8 cellular contexts compared by ENCODE assay signal in the genomic region with DNA sequence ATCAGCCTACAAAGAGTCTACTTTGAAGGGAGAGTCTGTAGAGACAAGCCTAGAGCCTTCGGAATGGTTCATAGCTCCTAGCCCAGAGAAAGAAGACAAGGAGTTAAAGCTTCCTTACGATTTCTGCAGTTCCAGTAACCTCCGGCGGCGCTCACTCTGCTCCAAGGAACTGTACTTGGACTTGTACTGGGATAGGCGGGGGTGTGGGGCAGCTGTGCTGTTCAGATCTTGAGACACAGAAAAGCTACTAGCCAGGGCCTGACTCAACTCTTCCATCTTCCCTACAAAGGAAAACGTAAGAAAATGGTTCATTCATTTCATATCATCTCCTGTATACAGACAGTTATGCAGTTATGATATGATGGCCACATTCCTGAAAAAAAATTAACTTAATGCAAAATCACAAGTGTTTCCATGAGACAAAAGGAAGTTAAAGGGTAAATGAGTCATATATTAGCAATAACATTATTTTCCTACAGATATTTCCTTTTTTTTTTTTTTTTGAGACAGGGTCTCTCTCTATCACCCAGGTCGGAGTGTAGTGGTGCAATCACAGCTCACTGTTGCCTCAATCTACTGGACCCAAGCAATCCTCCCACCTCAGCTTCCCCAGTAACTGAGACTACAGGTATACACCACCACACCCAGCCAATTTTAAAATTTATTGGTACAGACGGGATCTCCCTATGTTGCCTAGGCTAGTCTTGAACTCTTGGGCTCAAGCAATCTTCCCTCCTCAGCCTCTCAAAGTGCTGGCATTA. TPM values are rescaled to one million over a fixed set of nuclear protein-coding genes. Genes with fewer than 3 reads are reported as not detected.
DNase-seq lines count a peak whose midpoint lies in the region; ATAC-seq and TF ChIP-seq lines count a peak whose summit lies in the region.

No MANE protein-coding gene starts in this region.

- no peaks in the 10 kb centered on the region for H3K9me3 ChIP-seq in CD4-positive, CD25-positive, alpha-beta regulatory T cell (ENCODE audit: control insufficient read depth in 2 of 2, low read length in 2 of 2)
- no peaks in the 10 kb centered on the region for H3K9me3 ChIP-seq in esophagus (ENCODE audit: control insufficient read depth in 2 of 2, insufficient read depth in 1 of 2, low read depth in 1 of 2, low read length in 1 of 2)
- no peaks in the 10 kb centered on the region for H3K9me3 ChIP-seq in neuronal stem cell (replicated peaks in 1 of 2; ENCODE audit: control insufficient read depth in 2 of 2, insufficient read depth in 1 of 2, low read depth in 1 of 2, low read length in 2 of 2)
- no peaks in the 10 kb centered on the region for H3K9me3 ChIP-seq in Caco-2

- CTCF ChIA-PET in RWPE1 (lab: Yijun Ruan, JAX) (interaction anchor here (0.9 kb wide), 1 partner anchor 63 kb away, joined by 3 read pairs; no protein-coding TSS in a partner anchor), Caco-2 (lab: Charles Lee) (no interaction called here)

- H3K27me3 Mint-ChIP-seq in CD4-positive, CD25-positive, alpha-beta regulatory T cell: no peaks in the 10 kb centered on the region
- no peaks in the 10 kb centered on the region for H3K27me3 Mint-ChIP-seq in Caco-2 (ENCODE audit: insufficient read depth, unreplicated experiment)

- H3K27ac ChIP-seq in CD4-positive, CD25-positive, alpha-beta regulatory T cell (ENCODE audit: insufficient read depth, low read length, poor library complexity, severe bottlenecking): no peak overlapping the region
- H3K27ac ChIP-seq in RWPE1: peak overlapping the region; percentile 79
- peak overlapping the region; percentile 81 to 84 for H3K27ac ChIP-seq in esophagus (ENCODE audit: low read depth in 2 of 2, low read length in 1 of 2)
- peak overlapping the region; percentile 10 for H3K27ac ChIP-seq in neuronal stem cell (replicated peaks; ENCODE audit: low read length)

- H2BK12ac ChIP-seq in neuronal stem cell (ENCODE audit: low read length): no peak overlapping the region

- H3K4me3 ChIP-seq in CD4-positive, CD25-positive, alpha-beta regulatory T cell (ENCODE audit: low read depth, low read length): no peak overlapping the region
- H3K4me3 ChIP-seq in esophagus (ENCODE audit: low read depth in 1 of 2, low read length in 2 of 2) (peak overlapping the region in 1 of 2 donors; percentile 11), neuronal stem cell (ENCODE audit: low read length in 2 of 2) (no peak overlapping the region), Caco-2 (ENCODE audit: low read depth, low read length) (no peak overlapping the region)

- peaks cover 7 to 37% (median 25%) of the 10 kb centered on the region in 4 donors for H3K4me1 Mint-ChIP-seq in CD4-positive, CD25-positive, alpha-beta regulatory T cell
- H3K4me1 Mint-ChIP-seq in Caco-2 (ENCODE audit: low read depth, unreplicated experiment): no peaks in the 10 kb centered on the region

- peak overlapping the region; percentile 29 to 69 (median 32) for H3K27ac Mint-ChIP-seq in CD4-positive, CD25-positive, alpha-beta regulatory T cell
- H3K27ac Mint-ChIP-seq in Caco-2 (ENCODE audit: unreplicated experiment): no peak overlapping the region

- H4K8ac ChIP-seq in neuronal stem cell (ENCODE audit: low read depth, low read length): no peak overlapping the region

- H3K18ac ChIP-seq in neuronal stem cell (ENCODE audit: low read length): no peak overlapping the region

- H3K4me3 Mint-ChIP-seq in CD4-positive, CD25-positive, alpha-beta regulatory T cell: peak overlapping the region in 3 of 4 donors; percentile 1 to 91 (median 26)
- no peak overlapping the region for H3K4me3 Mint-ChIP-seq in Caco-2 (ENCODE audit: unreplicated experiment)

- 23 to 44% methylated on average over 9 of the region's 9 CpGs for WGBS in esophagus, 2 donors
- no CpG with 5 or more reads among the region's 9 CpGs for WGBS in neuronal stem cell (ENCODE audit: extremely low coverage in 2 of 2, insufficient read length in 2 of 2, insufficient replicate concordance in 1 of 2), 2 donors

- H3K36me3 Mint-ChIP-seq in CD4-positive, CD25-positive, alpha-beta regulatory T cell: peaks cover 23% of the 10 kb centered on the region
- H3K36me3 Mint-ChIP-seq in Caco-2 (ENCODE audit: insufficient read depth, unreplicated experiment): peaks cover under 1% of the 10 kb centered on the region

- H3K27me3 ChIP-seq in CD4-positive, CD25-positive, alpha-beta regulatory T cell (ENCODE audit: control insufficient read depth, insufficient read depth, low read length): no peaks in the 10 kb centered on the region
- H3K27me3 ChIP-seq in esophagus (ENCODE audit: control insufficient read depth in 1 of 2, insufficient read depth in 2 of 2, low read length in 2 of 2) (no peaks in the 10 kb centered on the region), neuronal stem cell (ENCODE audit: control insufficient read depth in 3 of 3, insufficient read depth in 3 of 3, low read depth in 1 of 3, low read length in 3 of 3) (no peaks in the 10 kb centered on the region), Caco-2 (replicated peaks; ENCODE audit: control insufficient read depth, insufficient read depth, low read length) (no peaks in the 10 kb centered on the region)

- H3K14ac ChIP-seq in neuronal stem cell (ENCODE audit: low read length): no peak overlapping the region

- no peak overlapping the region for H2BK5ac ChIP-seq in neuronal stem cell (ENCODE audit: low read length)

- peaks cover 30% of the 10 kb centered on the region for H3K36me3 ChIP-seq in CD4-positive, CD25-positive, alpha-beta regulatory T cell (ENCODE audit: control insufficient read depth, insufficient read depth, low read length)
- H3K36me3 ChIP-seq in esophagus (ENCODE audit: control insufficient read depth in 2 of 2, insufficient read depth in 2 of 2, low read length in 1 of 2): peaks cover 4 to 15% of the 10 kb centered on the region in 2 donors
- H3K36me3 ChIP-seq in neuronal stem cell (replicated peaks in 1 of 2; ENCODE audit: control insufficient read depth in 2 of 2, insufficient read depth in 2 of 2, low read length in 2 of 2): peaks cover 8 to 47% of the 10 kb centered on the region in 2 donors
- H3K36me3 ChIP-seq in Caco-2 (ENCODE audit: control insufficient read depth, insufficient read depth, low read length): peaks cover 1% of the 10 kb centered on the region; the same call in 1 of the 2 replicates

- no TSS peak for BruUV-seq in Caco-2 (replicated peaks; lab: Mats Ljungman, UMichigan)

- H2BK120ac ChIP-seq in neuronal stem cell (ENCODE audit: low read depth, low read length): no peak overlapping the region

- H3K4ac ChIP-seq in neuronal stem cell (ENCODE audit: low read length): no peak overlapping the region

- intact Hi-C loops in Caco-2 (cut with micrococcal nuclease; ENCODE audit: unreplicated experiment): no loop called here

- no peak overlapping the region for H4K91ac ChIP-seq in neuronal stem cell (ENCODE audit: low read depth, low read length, poor library complexity)

- POLR2A ChIA-PET in RWPE1 (lab: Yijun Ruan, JAX; ENCODE audit: low non-redundant PET): interaction anchor here (0.9 kb wide), 1 partner anchor 19 kb away, joined by 3 read pairs; a partner anchor contains a TSS
- POLR2A ChIA-PET in Caco-2 (lab: Charles Lee): no interaction called here

- H3K4me2 ChIP-seq in neuronal stem cell (ENCODE audit: insufficient read depth, low read length, poor library complexity, severe bottlenecking): no peak overlapping the region

- ATAC-seq in CD4-positive, CD25-positive, alpha-beta regulatory T cell (ENCODE audit: low read depth in 2 of 2): no peak
- no peak for ATAC-seq in HG02852 (IDR thresholded peaks at IDR 0.05; ENCODE audit: unreplicated experiment)

- TF ChIP-seq CTCF in RWPE1 (conservative IDR thresholded peaks at IDR 0.05; ENCODE audit: low read depth) (peak; percentile 17; the same call in 1 of the 2 replicates), Caco-2 (IDR thresholded peaks at IDR 0.05; ENCODE audit: insufficient read depth in 1 of 2, low read depth in 1 of 2, low read length in 1 of 2, severe bottlenecking in 1 of 2, unreplicated experiment in 1 of 2) (no peak)

- no peak overlapping the region for H2BK15ac ChIP-seq in neuronal stem cell (ENCODE audit: low read length)

- H3K9ac ChIP-seq in neuronal stem cell (ENCODE audit: low read depth, low read length, poor library complexity): no peak overlapping the region

- H3K79me1 ChIP-seq in neuronal stem cell (ENCODE audit: low read depth, low read length): no peaks in the 10 kb centered on the region

- H2AK5ac ChIP-seq in neuronal stem cell (ENCODE audit: low read depth, low read length): no peak overlapping the region

- H3K4me1 ChIP-seq in CD4-positive, CD25-positive, alpha-beta regulatory T cell (ENCODE audit: control insufficient read depth, insufficient read depth, low read length, poor library complexity, severe bottlenecking): peaks cover 13% of the 10 kb centered on the region
- peaks cover 0 to 3% of the 10 kb centered on the region in 2 donors for H3K4me1 ChIP-seq in esophagus (ENCODE audit: control insufficient read depth in 2 of 2, insufficient read depth in 2 of 2, low read length in 1 of 2)
- no peaks in the 10 kb centered on the region for H3K4me1 ChIP-seq in neuronal stem cell (ENCODE audit: control insufficient read depth in 2 of 2, insufficient read depth in 1 of 2, low read depth in 1 of 2, low read length in 2 of 2)
- no peaks in the 10 kb centered on the region for H3K4me1 ChIP-seq in Caco-2

- no peak for DNase-seq in CD4-positive, CD25-positive, alpha-beta regulatory T cell
- DNase-seq in RWPE1 (ENCODE audit: low spot score) (peak; percentile 58), neuronal stem cell (ENCODE audit: low spot score) (no peak), Caco-2 (no peak), NCI-H2171 (lab: John Stamatoyannopoulos, UW) (no peak)
- DNase-seq in stimulated activated CD4-positive, alpha-beta T cell treated with anti-CD3 and anti-CD28 coated beads, Interleukin-4, amount 100 ng/mL, for 24 hours: no peak

- no peaks in the 10 kb centered on the region for H3K9me3 Mint-ChIP-seq in CD4-positive, CD25-positive, alpha-beta regulatory T cell
- H3K9me3 Mint-ChIP-seq in Caco-2 (ENCODE audit: unreplicated experiment): no peaks in the 10 kb centered on the region

- H2AFZ ChIP-seq in neuronal stem cell (ENCODE audit: low read length): no peak overlapping the region

- no peak overlapping the region for H3K23ac ChIP-seq in neuronal stem cell (ENCODE audit: low read depth, low read length, poor library complexity)

RNA-seq across cellular contexts. Expression of a gene that starts 4.6 kb away (rescaled TPM):
- 13.8 TPM for total RNA-seq in CD4-positive, CD25-positive, alpha-beta regulatory T cell
- 10 to 100 TPM; 26.4 to 36.9 (median 31.1) TPM for polyA plus RNA-seq in CD4-positive, CD25-positive, alpha-beta regulatory T cell
- 10 to 100 TPM in 1 of 2 donors, 1 to 10 TPM in 1; 9.6 to 11.1 TPM for polyA plus RNA-seq in esophagus
- polyA plus RNA-seq in neuronal stem cell (2013, experiment 1 of 2): 15.5 TPM
- 14.9 TPM for polyA plus RNA-seq in neuronal stem cell (2013, experiment 2 of 2)
- total RNA-seq in Caco-2 (2022): 10.6 and 12.5 TPM in 2 replicates

RNA-seq across cellular contexts. Expression of a gene that starts 19.1 kb away (rescaled TPM):
- 40.5 TPM for total RNA-seq in CD4-positive, CD25-positive, alpha-beta regulatory T cell
- polyA plus RNA-seq in CD4-positive, CD25-positive, alpha-beta regulatory T cell: 100 to 1,000 TPM; 216 to 303 (median 283) TPM
- polyA plus RNA-seq in esophagus: 10 to 100 TPM; 59.4 to 91.1 TPM
- 51.8 TPM for polyA plus RNA-seq in neuronal stem cell (2013, experiment 1 of 2)
- polyA plus RNA-seq in neuronal stem cell (2013, experiment 2 of 2): 51.5 TPM
- total RNA-seq in Caco-2 (2022): 58.4 and 60.4 TPM in 2 replicates

RNA-seq across cellular contexts. Expression of a gene that starts 26.8 kb away (rescaled TPM):
- 2.1 TPM for total RNA-seq in CD4-positive, CD25-positive, alpha-beta regulatory T cell
- polyA plus RNA-seq in CD4-positive, CD25-positive, alpha-beta regulatory T cell: 1 to 10 TPM in 1 of 4 donors, under 1 TPM in 3; 0.03 to 1.0 (median 0.53) TPM
- 10 to 100 TPM; 24.0 to 43.4 TPM for polyA plus RNA-seq in esophagus
- polyA plus RNA-seq in neuronal stem cell (2013, experiment 1 of 2): 9.8 TPM
- 10.7 TPM for polyA plus RNA-seq in neuronal stem cell (2013, experiment 2 of 2)
- 17.9 and 19.4 TPM in 2 replicates for total RNA-seq in Caco-2 (2022)

RNA-seq across cellular contexts. Expression of a gene that starts 41.8 kb away (rescaled TPM):
- 24.7 TPM for total RNA-seq in CD4-positive, CD25-positive, alpha-beta regulatory T cell
- 10 to 100 TPM; 18.3 to 29.8 (median 23.3) TPM for polyA plus RNA-seq in CD4-positive, CD25-positive, alpha-beta regulatory T cell
- polyA plus RNA-seq in esophagus: 1 to 10 TPM; 3.1 to 6.5 TPM
- polyA plus RNA-seq in neuronal stem cell (2013, experiment 1 of 2): 11.4 TPM
- polyA plus RNA-seq in neuronal stem cell (2013, experiment 2 of 2): 11.6 TPM
- total RNA-seq in Caco-2 (2022): 25.4 and 27.7 TPM in 2 replicates
